Comparison of ENCODE assay signal across 10 cellular contexts in genomic region chr1:151832318-151832984, GRCh38. TPM values are rescaled to one million over a fixed set of nuclear protein-coding genes. Genes with fewer than 3 reads are reported as not detected.
DNase-seq lines count a peak whose midpoint lies in the region; ATAC-seq and TF ChIP-seq lines count a peak whose summit lies in the region.
"Had no signal": no experiment of that assay in that cellular context is flagged by ENCODE, and none has a peak within 500 bp of the region (broad histone marks: within the 10 kb centered on the region; RNA-seq: fewer than 3 reads in every experiment).

No MANE protein-coding gene starts in this region.

- DNase-seq in T-helper 2 cell treated with Interferon-gamma antibody and Interleukin-4, amounts not matched to agents 5 μg/mL and 100 μg/mL, for 36 hours (ENCODE audit: low spot score): no peak
- DNase-seq in T-helper 2 cell: no peak
- DNase-seq in T-helper 17 cell: no peak
- DNase-seq in hippocampal formation (lab: John Stamatoyannopoulos, UW): peak; percentile 35 to 46
- DNase-seq in transverse colon: peak; percentile 87
- no peak for DNase-seq in UCSD-AML1 (lab: John Stamatoyannopoulos, UW; ENCODE audit: unreplicated experiment)
- DNase-seq in NK-92 (lab: John Stamatoyannopoulos, UW; ENCODE audit: unreplicated experiment): no peak
- DNase-seq: KBM-7 had no signal

- H3K36me3 Mint-ChIP-seq in T-helper 2 cell treated with Interferon-gamma antibody and Interleukin-4, amounts not matched to agents 5 μg/mL and 100 μg/mL, for 36 hours (ENCODE audit: low read depth): no peaks in the 10 kb centered on the region
- H3K36me3 Mint-ChIP-seq in T-helper 17 cell (ENCODE audit: low read depth): no peaks in the 10 kb centered on the region

- peaks cover 5% of the 10 kb centered on the region for H3K27me3 ChIP-seq in transverse colon

- no peak overlapping the region for H3K4me3 ChIP-seq in transverse colon

- H3K27ac Mint-ChIP-seq in T-helper 2 cell treated with Interferon-gamma antibody and Interleukin-4, amounts not matched to agents 5 μg/mL and 100 μg/mL, for 36 hours: peak overlapping the region; percentile 57
- peak overlapping the region; percentile 98 for H3K27ac Mint-ChIP-seq in T-helper 17 cell

- WGBS in transverse colon (ENCODE audit: low coverage in 1 of 2), 2 donors: 46 to 50% methylated on average over 1 to 10 of the region's 10 CpGs

- no peaks in the 10 kb centered on the region for H3K9me3 Mint-ChIP-seq in T-helper 2 cell treated with Interferon-gamma antibody and Interleukin-4, amounts not matched to agents 5 μg/mL and 100 μg/mL, for 36 hours

- ATAC-seq in T-helper 17 cell (no peak), GM18861 (IDR thresholded peaks at IDR 0.05; ENCODE audit: unreplicated experiment) (no peak)

- peaks cover under 1% of the 10 kb centered on the region for H3K27me3 Mint-ChIP-seq in T-helper 2 cell treated with Interferon-gamma antibody and Interleukin-4, amounts not matched to agents 5 μg/mL and 100 μg/mL, for 36 hours (ENCODE audit: low read depth)
- H3K27me3 Mint-ChIP-seq in T-helper 17 cell: no peaks in the 10 kb centered on the region

- peak overlapping the region; percentile 75 to 86 (median 82) for H3K27ac ChIP-seq in transverse colon

- no peak overlapping the region for H3K4me3 Mint-ChIP-seq in T-helper 2 cell treated with Interferon-gamma antibody and Interleukin-4, amounts not matched to agents 5 μg/mL and 100 μg/mL, for 36 hours
- H3K4me3 Mint-ChIP-seq in T-helper 17 cell: peak overlapping the region; percentile 97

- no peak for TF ChIP-seq CTCF in transverse colon (IDR thresholded peaks at IDR 0.05)

- in situ Hi-C loops in transverse colon (cut with MboI; ENCODE audit: low pct_ligation_motif_present in 1 of 4, low pct_unique_long_range_greater_than_20kb in 1 of 4, low sequenced_read_pairs in 3 of 4): no loop called here

- H3K36me3 ChIP-seq in transverse colon: no peaks in the 10 kb centered on the region

- H3K4me1 ChIP-seq in transverse colon: peaks cover 11 to 57% (median 29%) of the 10 kb centered on the region in 4 donors

- no peaks in the 10 kb centered on the region for H3K9me3 ChIP-seq in T-helper 17 cell (ENCODE audit: control insufficient read depth, low read length, poor library complexity, severe bottlenecking)
- no peaks in the 10 kb centered on the region for H3K9me3 ChIP-seq in transverse colon

- peaks cover 63% of the 10 kb centered on the region for H3K4me1 Mint-ChIP-seq in T-helper 2 cell treated with Interferon-gamma antibody and Interleukin-4, amounts not matched to agents 5 μg/mL and 100 μg/mL, for 36 hours (ENCODE audit: low read depth)
- H3K4me1 Mint-ChIP-seq in T-helper 17 cell: peaks cover 78% of the 10 kb centered on the region

- no peak for TF ChIP-seq POLR2A in transverse colon (IDR thresholded peaks at IDR 0.05)

- intact Hi-C loops in transverse colon (cut with DNase I; ENCODE audit: low total_unique reads): no loop called here

- TF ChIP-seq EP300 in transverse colon (IDR thresholded peaks at IDR 0.05; ENCODE audit: low read depth): no peak

RNA-seq across cellular contexts. Expression of gene RORC, which starts 0.8 kb away (rescaled TPM):
- total RNA-seq in T-helper 17 cell (10 to 100 TPM; 38.4 to 42.5 TPM), transverse colon (10 to 100 TPM in 3 of 4 donors, 1 to 10 TPM in 1; 3.4 to 34.3 (median 32.0) TPM)
- total RNA-seq: dermis microvascular lymphatic vessel endothelial cell had no signal

RNA-seq across cellular contexts. Expression of gene C2CD4D, which starts 7.2 kb away (rescaled TPM):
- total RNA-seq in T-helper 17 cell (1 to 10 TPM; 1.9 to 2.3 TPM), transverse colon (not detected)

RNA-seq across cellular contexts. Expression of gene THEM5, which starts 21.1 kb away (rescaled TPM):
- total RNA-seq in T-helper 17 cell: under 1 TPM in 1 of 2 donors, not detected in 1; 0.89 TPM
- not detected for total RNA-seq in transverse colon
- total RNA-seq: dermis microvascular lymphatic vessel endothelial cell had no signal

RNA-seq across cellular contexts. Expression of gene LINGO4, which starts 27.2 kb away (rescaled TPM):
- total RNA-seq in T-helper 17 cell: 1 to 10 TPM in 1 of 2 donors, under 1 TPM in 1; 0.77 to 1.6 TPM
- under 1 TPM in 2 of 4 donors, not detected in 2; 0.14 to 0.48 TPM for total RNA-seq in transverse colon
- total RNA-seq: dermis microvascular lymphatic vessel endothelial cell had no signal

RNA-seq across cellular contexts. Expression of gene TDRKH, which starts 42.2 kb away (rescaled TPM):
- total RNA-seq in T-helper 17 cell: 10 to 100 TPM; 11.3 to 17.7 TPM
- total RNA-seq in transverse colon: 1 to 10 TPM in 3 of 4 donors, under 1 TPM in 1; 0.80 to 5.4 (median 4.0) TPM

Comparison
In these comparisons a context has a peak if more than half of its experiments do, and no peak if none do; other contexts are left out.
1. DNase-seq: peak in hippocampal formation (2 of 2) and transverse colon (single experiment); none in T-helper 2 cell treated with Interferon-gamma antibody and Interleukin-4, amounts not matched to agents 5 μg/mL and 100 μg/mL, for 36 hours (single experiment), T-helper 2 cell (0 of 5), T-helper 17 cell (0 of 3), UCSD-AML1 (single experiment) and NK-92 (single experiment).